ENCODE assay signal across 18 cellular contexts in genomic region chr11:13101836-13102574, GRCh38.
DNase-seq lines count a peak whose midpoint lies in the region; ATAC-seq and TF ChIP-seq lines count a peak whose summit lies in the region.
"Had no signal": no experiment of that assay in that cellular context is flagged by ENCODE, and none has a peak within 500 bp of the region (broad histone marks: within the 10 kb centered on the region; RNA-seq: fewer than 3 reads in every experiment).

No MANE protein-coding gene starts in this region.

- in situ Hi-C loops in mammary epithelial cell (cut with MboI; ENCODE audit: low sequenced_read_pairs in 2 of 2), result no loop called here

- H3K79me2 ChIP-seq in mammary epithelial cell (ENCODE audit: insufficient read depth, low read length) (no peaks in the 10 kb centered on the region), Karpas-422 (ENCODE audit: low read length) (no peaks in the 10 kb centered on the region)

- no peak overlapping the region for H3K27ac Mint-ChIP-seq in stimulated activated naive B cell treated with anti-CD40 and anti-IgM and Interleukin-4, amounts not matched to agents 10 μg/mL and 1 μg/mL and 100 μg/mL, for 72 hours

- H3K9ac ChIP-seq in mammary epithelial cell (ENCODE audit: insufficient read depth, low read length), result no peak overlapping the region
- no peak overlapping the region for H3K9ac ChIP-seq in iPS-18a (ENCODE audit: low read length)
- no peak overlapping the region for H3K9ac ChIP-seq in Karpas-422 (ENCODE audit: low read length)

- no peak overlapping the region for H3K4me3 ChIP-seq in mammary epithelial cell (replicated peaks in 1 of 3; ENCODE audit: insufficient read depth in 1 of 3, low read depth in 2 of 3, low read length in 3 of 3)
- no peak overlapping the region for H3K4me3 ChIP-seq in breast epithelium
- H3K4me3 ChIP-seq in iPS-18a (ENCODE audit: low read length), result no peak overlapping the region
- H3K4me3 ChIP-seq in Karpas-422 (ENCODE audit: low read length), result no peak overlapping the region
- H3K4me3 ChIP-seq: heart right ventricle had no signal

- no TSS peak for BruUV-seq in mammary epithelial cell (replicated peaks; lab: Mats Ljungman, UMichigan)

- no peaks in the 10 kb centered on the region for H3K9me3 Mint-ChIP-seq in stimulated activated naive B cell treated with anti-CD40 and anti-IgM and Interleukin-4, amounts not matched to agents 10 μg/mL and 1 μg/mL and 100 μg/mL, for 72 hours

- peak overlapping the region; percentile 20 for H2AFZ ChIP-seq in mammary epithelial cell (ENCODE audit: low read depth, low read length)
- no peak overlapping the region for H2AFZ ChIP-seq in Karpas-422 (ENCODE audit: low read length)

- peaks cover 24% of the 10 kb centered on the region in 2 donors for H3K27me3 Mint-ChIP-seq in stimulated activated naive B cell treated with anti-CD40 and anti-IgM and Interleukin-4, amounts not matched to agents 10 μg/mL and 1 μg/mL and 100 μg/mL, for 72 hours

- no peaks in the 10 kb centered on the region for H3K36me3 Mint-ChIP-seq in stimulated activated naive B cell treated with anti-CD40 and anti-IgM and Interleukin-4, amounts not matched to agents 10 μg/mL and 1 μg/mL and 100 μg/mL, for 72 hours

- H3K36me3 ChIP-seq in mammary epithelial cell (ENCODE audit: insufficient read depth, low read length) (no peaks in the 10 kb centered on the region), breast epithelium (no peaks in the 10 kb centered on the region), iPS-18a (ENCODE audit: control insufficient read depth, low read depth, low read length) (no peaks in the 10 kb centered on the region), Karpas-422 (ENCODE audit: insufficient read depth, low read length) (no peaks in the 10 kb centered on the region)
- H3K36me3 ChIP-seq: heart right ventricle had no signal

- no peaks in the 10 kb centered on the region for H3K27me3 ChIP-seq in mammary epithelial cell (ENCODE audit: insufficient read depth, low read length)
- H3K27me3 ChIP-seq in breast epithelium, result no peaks in the 10 kb centered on the region
- no peaks in the 10 kb centered on the region for H3K27me3 ChIP-seq in iPS-18a (ENCODE audit: control insufficient read depth, insufficient read depth, low read length)
- H3K27me3 ChIP-seq in Karpas-422 (ENCODE audit: low read length), result no peaks in the 10 kb centered on the region

- 100% methylated on average over 4 of the region's 4 CpGs for WGBS in mammary epithelial cell (ENCODE audit: low coverage, missing lambda C conversion rate)

- TF ChIP-seq POLR2A in breast epithelium (IDR thresholded peaks at IDR 0.05), result no peak

- H3K4me1 ChIP-seq in mammary epithelial cell (ENCODE audit: insufficient read depth, low read length) (peaks cover 19% of the 10 kb centered on the region), breast epithelium (peaks cover 0 to 6% of the 10 kb centered on the region in 2 donors), iPS-18a (ENCODE audit: control insufficient read depth, low read depth, low read length) (peaks cover 20% of the 10 kb centered on the region), Karpas-422 (ENCODE audit: low read length) (no peaks in the 10 kb centered on the region)

- TF ChIP-seq CTCF in mammary epithelial cell (conservative IDR thresholded peaks at IDR 0.05 in 1 of 2, IDR thresholded peaks at IDR 0.05 in 1 of 2; ENCODE audit: extremely low read depth in 1 of 2, insufficient read depth in 1 of 2, low read depth in 1 of 2, low read length in 2 of 2), result no peak
- TF ChIP-seq CTCF in breast epithelium (IDR thresholded peaks at IDR 0.05), result no peak

- H3K27ac ChIP-seq in mammary epithelial cell (ENCODE audit: insufficient read depth, low read depth, low read length) (no peak overlapping the region), breast epithelium (no peak overlapping the region), iPS-18a (ENCODE audit: low read length) (peak overlapping the region; percentile 10), Karpas-422 (ENCODE audit: low read length) (no peak overlapping the region)
- H3K27ac ChIP-seq: 22Rv1, heart right ventricle had no signal

- H3K4me2 ChIP-seq in mammary epithelial cell (ENCODE audit: insufficient read depth, low read depth, low read length), result no peak overlapping the region
- no peak overlapping the region for H3K4me2 ChIP-seq in Karpas-422 (ENCODE audit: low read depth, low read length, poor library complexity, severe bottlenecking)

- intact Hi-C loops in mammary epithelial cell (cut with micrococcal nuclease), result no loop called here
- intact Hi-C loops in breast epithelium (cut with DNase I; ENCODE audit: low total_unique reads), result no loop called here
- intact Hi-C loops in left colon (cut with DNase I, micrococcal nuclease), result no loop called here

- H3K9me2 ChIP-seq in Karpas-422 (replicated peaks; ENCODE audit: insufficient read depth, low read length), result no peaks in the 10 kb centered on the region

- H3K4me1 Mint-ChIP-seq in stimulated activated naive B cell treated with anti-CD40 and anti-IgM and Interleukin-4, amounts not matched to agents 10 μg/mL and 1 μg/mL and 100 μg/mL, for 72 hours, result peaks cover 4 to 6% of the 10 kb centered on the region in 2 donors

- H3K4me3 Mint-ChIP-seq in stimulated activated naive B cell treated with anti-CD40 and anti-IgM and Interleukin-4, amounts not matched to agents 10 μg/mL and 1 μg/mL and 100 μg/mL, for 72 hours, result no peak overlapping the region

- DNase-seq in mammary epithelial cell (no peak), breast epithelium (ENCODE audit: low spot score in 2 of 2) (no peak), NCI-H748 (lab: John Stamatoyannopoulos, UW; ENCODE audit: unreplicated experiment) (peak; percentile 92), NCI-H524 (lab: John Stamatoyannopoulos, UW) (no peak), left colon (no peak), Karpas-422 (no peak)
- DNase-seq in stimulated activated naive B cell treated with anti-CD40 and anti-IgM and Interleukin-4, amounts not matched to agents 10 μg/mL and 1 μg/mL and 100 μg/mL, for 72 hours, result no peak
- DNase-seq: activated CD8-positive, alpha-beta memory T cell treated with anti-CD3 and anti-CD28 coated beads for 24 hours; activated effector memory CD4-positive, alpha-beta T cell treated with anti-CD3 and anti-CD28 coated beads, Interleukin-2, amount 50 U/mL, for 16 hours; cortex of kidney; DND-41; heart right ventricle; KG1; posterior cingulate gyrus; stimulated activated naive CD4-positive, alpha-beta T cell had no signal

- no peak for ATAC-seq in left colon
- no peak for ATAC-seq in stimulated activated naive B cell treated with anti-CD40 and anti-IgM and Interleukin-4, amounts not matched to agents 10 μg/mL and 1 μg/mL and 100 μg/mL, for 72 hours (replicated peaks)
- ATAC-seq: heart right ventricle, Panc1 had no signal

- CTCF ChIA-PET in mammary epithelial cell (lab: Charles Lee; ENCODE audit: low non-redundant PET), result no interaction called here

- H3K9me3 ChIP-seq in mammary epithelial cell (replicated peaks; ENCODE audit: insufficient read depth, low read length) (no peaks in the 10 kb centered on the region), breast epithelium (no peaks in the 10 kb centered on the region), iPS-18a (ENCODE audit: control insufficient read depth, low read depth, low read length) (no peaks in the 10 kb centered on the region), Karpas-422 (ENCODE audit: low read length) (no peaks in the 10 kb centered on the region)
- H3K9me3 ChIP-seq: heart right ventricle had no signal

- H4K20me1 ChIP-seq in mammary epithelial cell (ENCODE audit: insufficient read depth, low read length), result no peaks in the 10 kb centered on the region
- H4K20me1 ChIP-seq in Karpas-422 (ENCODE audit: insufficient read depth, low read depth, low read length), result no peaks in the 10 kb centered on the region

- dilution Hi-C loops in mammary epithelial cell (cut with HindIII; ENCODE audit: low sequenced_read_pairs), result no loop called here
